ENCODE assay signal across 23 cellular contexts in genomic region chr16:67664871-67665270, GRCh38. TPM values are rescaled to one million over a fixed set of nuclear protein-coding genes. Genes with fewer than 3 reads are reported as not detected.
A peak's percentile ranks its signal among the peaks of the same experiment; 100 is the strongest.
DNase-seq lines count a peak whose midpoint lies in the region; ATAC-seq and TF ChIP-seq lines count a peak whose summit lies in the region.
"Had no signal": no experiment of that assay in that cellular context is flagged by ENCODE, and none has a peak within 500 bp of the region (broad histone marks: within the 10 kb centered on the region; RNA-seq: fewer than 3 reads in every experiment).

No MANE protein-coding gene starts in this region.

- CTCF ChIA-PET in RWPE1 (lab: Yijun Ruan, JAX) = no interaction called here

- H3K36me3 Mint-ChIP-seq in activated T-cell treated with anti-CD3 and anti-CD28 coated beads, Interleukin-2, amount 50 U/mL, for 4 hours (ENCODE audit: insufficient read depth) = peaks cover 2% of the 10 kb centered on the region
- H3K36me3 Mint-ChIP-seq in activated T-cell treated with anti-CD3 and anti-CD28 coated beads, Interleukin-2, amount 50 U/mL, for 72 hours (ENCODE audit: insufficient read depth in 2 of 2) = peaks cover 1 to 2% of the 10 kb centered on the region in 2 donors
- H3K36me3 Mint-ChIP-seq in immature natural killer cell (peaks cover 0 to 3% (median 0%) of the 10 kb centered on the region in 3 donors), type B pancreatic cell (no peaks in the 10 kb centered on the region)
- H3K36me3 Mint-ChIP-seq in activated T-helper 1 cell treated with anti-CD3 and anti-CD28 coated beads, Interleukin-12 subunit alpha, Interleukin-12 subunit beta, Interleukin-2, Interleukin-4 antibody, amounts not matched to agents 30 ng/mL and 10 ng/mL and 1 ng/mL, durations not matched to agents 14 hours and 24 hours and 36 hours (ENCODE audit: low read depth) = no peaks in the 10 kb centered on the region

- H3K27ac ChIP-seq in RWPE1 = peak overlapping the region; percentile 80
- H3K27ac ChIP-seq: lower lobe of right lung, neutrophil, Peyer's patch, SJSA1, upper lobe of right lung had no signal

- no peak for DNase-seq in activated T-cell treated with anti-CD3 and anti-CD28 coated beads, Interleukin-2, amount 50 U/mL, for 4 hours
- DNase-seq in activated T-cell treated with anti-CD3 and anti-CD28 coated beads, Interleukin-2, amount 50 U/mL, for 72 hours = no peak
- DNase-seq in RWPE1 (ENCODE audit: low spot score) = no peak
- DNase-seq in immature natural killer cell = no peak
- no peak for DNase-seq in type B pancreatic cell (ENCODE audit: extremely low spot score, unreplicated experiment)
- no peak for DNase-seq in DMS153 (lab: John Stamatoyannopoulos, UW)
- no peak for DNase-seq in activated T-helper 1 cell treated with anti-CD3 and anti-CD28 coated beads, Interleukin-12 subunit alpha, Interleukin-12 subunit beta, Interleukin-2, Interleukin-4 antibody, amounts not matched to agents 30 ng/mL and 10 ng/mL and 1 ng/mL, durations not matched to agents 14 hours and 24 hours and 36 hours (ENCODE audit: low spot score)
- DNase-seq: activated gamma-delta T cell treated with Interleukin-2 at 50 U/mL for 16 hours; Karpas-422; lower lobe of right lung; MV-4-11; NCI-H1694 treated with DMSO at 0.1 percent for 48 hours; NCI-H2171 treated with DMSO at 0.1 percent for 48 hours; NCI-H524 treated with DMSO at 0.1 percent for 48 hours; Peyer's patch; small intestine; stimulated activated CD4-positive, alpha-beta T cell treated with anti-CD3 and anti-CD28 coated beads, Interleukin-2, amount 100 ng/mL, for 24 hours; upper lobe of right lung had no signal

- no peak overlapping the region for H3K27ac Mint-ChIP-seq in activated T-cell treated with anti-CD3 and anti-CD28 coated beads, Interleukin-2, amount 50 U/mL, for 72 hours
- H3K27ac Mint-ChIP-seq in immature natural killer cell = peak overlapping the region in 5 of 6 donors; percentile 37 to 79 (median 61)
- H3K27ac Mint-ChIP-seq in type B pancreatic cell = no peak overlapping the region
- no peak overlapping the region for H3K27ac Mint-ChIP-seq in activated T-helper 1 cell treated with anti-CD3 and anti-CD28 coated beads, Interleukin-12 subunit alpha, Interleukin-12 subunit beta, Interleukin-2, Interleukin-4 antibody, amounts not matched to agents 30 ng/mL and 10 ng/mL and 1 ng/mL, durations not matched to agents 14 hours and 24 hours and 36 hours
- H3K27ac Mint-ChIP-seq: dendritic cell treated with granulocyte-macrophage colony-stimulating factor and Interleukin-4, amounts not matched to agents 40 ng/mL and 50 ng/mL, for 4 days had no signal

- H3K4me3 Mint-ChIP-seq in activated T-cell treated with anti-CD3 and anti-CD28 coated beads, Interleukin-2, amount 50 U/mL, for 4 hours = peak overlapping the region; percentile 33
- H3K4me3 Mint-ChIP-seq in activated T-cell treated with anti-CD3 and anti-CD28 coated beads, Interleukin-2, amount 50 U/mL, for 72 hours = no peak overlapping the region
- peak overlapping the region in 3 of 5 donors; percentile 37 to 56 (median 51) for H3K4me3 Mint-ChIP-seq in immature natural killer cell
- H3K4me3 Mint-ChIP-seq in type B pancreatic cell = peak overlapping the region; percentile 70
- no peak overlapping the region for H3K4me3 Mint-ChIP-seq in activated T-helper 1 cell treated with anti-CD3 and anti-CD28 coated beads, Interleukin-12 subunit alpha, Interleukin-12 subunit beta, Interleukin-2, Interleukin-4 antibody, amounts not matched to agents 30 ng/mL and 10 ng/mL and 1 ng/mL, durations not matched to agents 14 hours and 24 hours and 36 hours

- no peak for ATAC-seq in activated T-cell treated with anti-CD3 and anti-CD28 coated beads, Interleukin-2, amount 50 U/mL, for 4 hours
- no peak for ATAC-seq in activated T-cell treated with anti-CD3 and anti-CD28 coated beads, Interleukin-2, amount 50 U/mL, for 72 hours (replicated peaks in 1 of 2)
- ATAC-seq in HG03039 (IDR thresholded peaks at IDR 0.05; ENCODE audit: unreplicated experiment) = no peak
- ATAC-seq: lower lobe of right lung, mucosa of descending colon, upper lobe of right lung had no signal

- H3K27me3 Mint-ChIP-seq in activated T-cell treated with anti-CD3 and anti-CD28 coated beads, Interleukin-2, amount 50 U/mL, for 4 hours (ENCODE audit: low read depth) = no peaks in the 10 kb centered on the region
- no peaks in the 10 kb centered on the region for H3K27me3 Mint-ChIP-seq in activated T-cell treated with anti-CD3 and anti-CD28 coated beads, Interleukin-2, amount 50 U/mL, for 72 hours (ENCODE audit: low read depth)
- H3K27me3 Mint-ChIP-seq in immature natural killer cell (ENCODE audit: low read depth in 3 of 3) = peaks cover 6 to 11% (median 7%) of the 10 kb centered on the region in 3 donors
- H3K27me3 Mint-ChIP-seq in type B pancreatic cell = no peaks in the 10 kb centered on the region
- no peaks in the 10 kb centered on the region for H3K27me3 Mint-ChIP-seq in activated T-helper 1 cell treated with anti-CD3 and anti-CD28 coated beads, Interleukin-12 subunit alpha, Interleukin-12 subunit beta, Interleukin-2, Interleukin-4 antibody, amounts not matched to agents 30 ng/mL and 10 ng/mL and 1 ng/mL, durations not matched to agents 14 hours and 24 hours and 36 hours (ENCODE audit: insufficient read depth)

- intact Hi-C loops in activated T-helper 1 cell treated with anti-CD3 and anti-CD28 coated beads, Interleukin-12 subunit alpha, Interleukin-12 subunit beta, Interleukin-2, Interleukin-4 antibody, amounts not matched to agents 30 ng/mL and 10 ng/mL and 1 ng/mL, durations not matched to agents 14 hours and 24 hours and 36 hours (cut with micrococcal nuclease) = loop anchor here (5.0 kb wide), 1 partner anchor 438 kb away; the partner anchor contains the start of gene TMEM208

- POLR2A ChIA-PET in RWPE1 (lab: Yijun Ruan, JAX; ENCODE audit: low non-redundant PET) = no interaction called here

- peaks cover 26% of the 10 kb centered on the region for H3K4me1 Mint-ChIP-seq in activated T-cell treated with anti-CD3 and anti-CD28 coated beads, Interleukin-2, amount 50 U/mL, for 4 hours (ENCODE audit: low read depth)
- peaks cover 44% of the 10 kb centered on the region for H3K4me1 Mint-ChIP-seq in activated T-cell treated with anti-CD3 and anti-CD28 coated beads, Interleukin-2, amount 50 U/mL, for 72 hours (ENCODE audit: low read depth)
- H3K4me1 Mint-ChIP-seq in immature natural killer cell (peaks cover 10 to 16% of the 10 kb centered on the region in 2 donors), type B pancreatic cell (ENCODE audit: unreplicated experiment) (peaks cover 8% of the 10 kb centered on the region)
- H3K4me1 Mint-ChIP-seq in activated T-helper 1 cell treated with anti-CD3 and anti-CD28 coated beads, Interleukin-12 subunit alpha, Interleukin-12 subunit beta, Interleukin-2, Interleukin-4 antibody, amounts not matched to agents 30 ng/mL and 10 ng/mL and 1 ng/mL, durations not matched to agents 14 hours and 24 hours and 36 hours (ENCODE audit: low read depth) = peaks cover 11% of the 10 kb centered on the region

- no peak for TF ChIP-seq CTCF in RWPE1 (conservative IDR thresholded peaks at IDR 0.05; ENCODE audit: low read depth)
- no peak for TF ChIP-seq CTCF in type B pancreatic cell (conservative IDR thresholded peaks at IDR 0.05)

- no peaks in the 10 kb centered on the region for H3K9me3 Mint-ChIP-seq in activated T-cell treated with anti-CD3 and anti-CD28 coated beads, Interleukin-2, amount 50 U/mL, for 4 hours
- H3K9me3 Mint-ChIP-seq in activated T-cell treated with anti-CD3 and anti-CD28 coated beads, Interleukin-2, amount 50 U/mL, for 72 hours = no peaks in the 10 kb centered on the region
- no peaks in the 10 kb centered on the region for H3K9me3 Mint-ChIP-seq in immature natural killer cell
- no peaks in the 10 kb centered on the region for H3K9me3 Mint-ChIP-seq in type B pancreatic cell
- H3K9me3 Mint-ChIP-seq in activated T-helper 1 cell treated with anti-CD3 and anti-CD28 coated beads, Interleukin-12 subunit alpha, Interleukin-12 subunit beta, Interleukin-2, Interleukin-4 antibody, amounts not matched to agents 30 ng/mL and 10 ng/mL and 1 ng/mL, durations not matched to agents 14 hours and 24 hours and 36 hours = no peaks in the 10 kb centered on the region
- H3K9me3 Mint-ChIP-seq: dendritic cell treated with granulocyte-macrophage colony-stimulating factor and Interleukin-4, amounts not matched to agents 40 ng/mL and 50 ng/mL, for 4 days had no signal

RNA-seq across cellular contexts. Expression of gene ENKD1, which starts 1.7 kb away (rescaled TPM):
- total RNA-seq in activated T-cell treated with anti-CD3 and anti-CD28 coated beads, Interleukin-2, amount 50 U/mL, for 4 hours = 10 to 100 TPM; 13.9 to 16.7 (median 14.1) TPM
- total RNA-seq in activated T-cell treated with anti-CD3 and anti-CD28 coated beads, Interleukin-2, amount 50 U/mL, for 72 hours = 10 to 100 TPM; 12.0 to 18.3 TPM
- 1 to 10 TPM in 1 of 3 donors, under 1 TPM in 2; 0.43 to 1.9 (median 0.48) TPM for polyA plus RNA-seq in immature natural killer cell
- total RNA-seq in type B pancreatic cell (ENCODE audit: low replicate concordance) = 12.2 and 18.8 TPM in 2 replicates
- total RNA-seq in activated T-helper 1 cell treated with anti-CD3 and anti-CD28 coated beads, Interleukin-12 subunit alpha, Interleukin-12 subunit beta, Interleukin-2, Interleukin-4 antibody, amounts not matched to agents 30 ng/mL and 10 ng/mL and 1 ng/mL, durations not matched to agents 14 hours and 24 hours and 36 hours = 11.0 and 11.8 TPM in 2 replicates

RNA-seq across cellular contexts. Expression of gene C16orf86, which starts 1.7 kb away (rescaled TPM):
- total RNA-seq in activated T-cell treated with anti-CD3 and anti-CD28 coated beads, Interleukin-2, amount 50 U/mL, for 4 hours = under 1 TPM; 0.35 to 0.63 (median 0.46) TPM
- total RNA-seq in activated T-cell treated with anti-CD3 and anti-CD28 coated beads, Interleukin-2, amount 50 U/mL, for 72 hours = 1 to 10 TPM; 4.9 to 5.9 TPM
- polyA plus RNA-seq in immature natural killer cell = 1 to 10 TPM; 2.7 to 6.2 (median 4.2) TPM
- total RNA-seq in type B pancreatic cell (ENCODE audit: low replicate concordance) = 1.5 and 2.8 TPM in 2 replicates
- total RNA-seq in activated T-helper 1 cell treated with anti-CD3 and anti-CD28 coated beads, Interleukin-12 subunit alpha, Interleukin-12 subunit beta, Interleukin-2, Interleukin-4 antibody, amounts not matched to agents 30 ng/mL and 10 ng/mL and 1 ng/mL, durations not matched to agents 14 hours and 24 hours and 36 hours = 0.86 and 1.4 TPM in 2 replicates

RNA-seq across cellular contexts. Expression of gene PARD6A, which starts 4.1 kb away (rescaled TPM):
- total RNA-seq in activated T-cell treated with anti-CD3 and anti-CD28 coated beads, Interleukin-2, amount 50 U/mL, for 4 hours = 10 to 100 TPM; 12.0 to 12.5 (median 12.5) TPM
- 1 to 10 TPM; 7.2 to 9.2 TPM for total RNA-seq in activated T-cell treated with anti-CD3 and anti-CD28 coated beads, Interleukin-2, amount 50 U/mL, for 72 hours
- polyA plus RNA-seq in immature natural killer cell = 10 to 100 TPM; 10.2 to 17.9 (median 10.3) TPM
- 4.7 and 6.5 TPM in 2 replicates for total RNA-seq in type B pancreatic cell (ENCODE audit: low replicate concordance)
- total RNA-seq in activated T-helper 1 cell treated with anti-CD3 and anti-CD28 coated beads, Interleukin-12 subunit alpha, Interleukin-12 subunit beta, Interleukin-2, Interleukin-4 antibody, amounts not matched to agents 30 ng/mL and 10 ng/mL and 1 ng/mL, durations not matched to agents 14 hours and 24 hours and 36 hours = 13.4 and 16.1 TPM in 2 replicates

RNA-seq across cellular contexts. Expression of gene ACD, which starts 4.8 kb away (rescaled TPM):
- total RNA-seq in activated T-cell treated with anti-CD3 and anti-CD28 coated beads, Interleukin-2, amount 50 U/mL, for 4 hours = 10 to 100 TPM; 87.5 to 89.7 (median 89.4) TPM
- total RNA-seq in activated T-cell treated with anti-CD3 and anti-CD28 coated beads, Interleukin-2, amount 50 U/mL, for 72 hours = 10 to 100 TPM; 53.6 to 73.0 TPM
- 10 to 100 TPM; 31.0 to 51.2 (median 39.2) TPM for polyA plus RNA-seq in immature natural killer cell
- total RNA-seq in type B pancreatic cell (ENCODE audit: low replicate concordance) = 19.9 and 31.6 TPM in 2 replicates
- total RNA-seq in activated T-helper 1 cell treated with anti-CD3 and anti-CD28 coated beads, Interleukin-12 subunit alpha, Interleukin-12 subunit beta, Interleukin-2, Interleukin-4 antibody, amounts not matched to agents 30 ng/mL and 10 ng/mL and 1 ng/mL, durations not matched to agents 14 hours and 24 hours and 36 hours = 56.7 and 59.1 TPM in 2 replicates

RNA-seq across cellular contexts. Expression of gene CARMIL2, which starts 19.9 kb away (rescaled TPM):
- 100 to 1,000 TPM; 204 to 221 (median 207) TPM for total RNA-seq in activated T-cell treated with anti-CD3 and anti-CD28 coated beads, Interleukin-2, amount 50 U/mL, for 4 hours
- 100 to 1,000 TPM; 182 to 196 TPM for total RNA-seq in activated T-cell treated with anti-CD3 and anti-CD28 coated beads, Interleukin-2, amount 50 U/mL, for 72 hours
- 1 to 10 TPM; 1.4 to 4.1 (median 3.4) TPM for polyA plus RNA-seq in immature natural killer cell
- 2.8 and 3.4 TPM in 2 replicates for total RNA-seq in type B pancreatic cell (ENCODE audit: low replicate concordance)
- total RNA-seq in activated T-helper 1 cell treated with anti-CD3 and anti-CD28 coated beads, Interleukin-12 subunit alpha, Interleukin-12 subunit beta, Interleukin-2, Interleukin-4 antibody, amounts not matched to agents 30 ng/mL and 10 ng/mL and 1 ng/mL, durations not matched to agents 14 hours and 24 hours and 36 hours = 228 and 238 TPM in 2 replicates

Comparison
In these comparisons a context has a peak if more than half of its experiments do, and no peak if none do; other contexts are left out.
1. H3K4me3 Mint-ChIP-seq: peak in activated T-cell treated with anti-CD3 and anti-CD28 coated beads, Interleukin-2, amount 50 U/mL, for 4 hours (single experiment), immature natural killer cell (3 of 5) and type B pancreatic cell (single experiment); none in activated T-cell treated with anti-CD3 and anti-CD28 coated beads, Interleukin-2, amount 50 U/mL, for 72 hours (0 of 2) and activated T-helper 1 cell treated with anti-CD3 and anti-CD28 coated beads, Interleukin-12 subunit alpha, Interleukin-12 subunit beta, Interleukin-2, Interleukin-4 antibody, amounts not matched to agents 30 ng/mL and 10 ng/mL and 1 ng/mL, durations not matched to agents 14 hours and 24 hours and 36 hours (single experiment).
2. H3K27ac Mint-ChIP-seq: peak in immature natural killer cell (5 of 6); none in activated T-cell treated with anti-CD3 and anti-CD28 coated beads, Interleukin-2, amount 50 U/mL, for 72 hours (single experiment), type B pancreatic cell (single experiment) and activated T-helper 1 cell treated with anti-CD3 and anti-CD28 coated beads, Interleukin-12 subunit alpha, Interleukin-12 subunit beta, Interleukin-2, Interleukin-4 antibody, amounts not matched to agents 30 ng/mL and 10 ng/mL and 1 ng/mL, durations not matched to agents 14 hours and 24 hours and 36 hours (single experiment).